In genomic region chr2:218068721-218069334, GRCh38 we compare ENCODE assay signal across 7 cellular contexts. TPM values are rescaled to one million over a fixed set of nuclear protein-coding genes. Genes with fewer than 3 reads are reported as not detected.
A peak's percentile ranks its signal among the peaks of the same experiment; 100 is the strongest.
DNase-seq lines count a peak whose midpoint lies in the region; ATAC-seq, FAIRE-seq and TF ChIP-seq lines count a peak whose summit lies in the region.
"Not testable (repeated sequence)": the region's sequence is repeated elsewhere in the genome, so short reads cannot be mapped to it uniquely, and the experiment has no call there.

A gene with protein sequence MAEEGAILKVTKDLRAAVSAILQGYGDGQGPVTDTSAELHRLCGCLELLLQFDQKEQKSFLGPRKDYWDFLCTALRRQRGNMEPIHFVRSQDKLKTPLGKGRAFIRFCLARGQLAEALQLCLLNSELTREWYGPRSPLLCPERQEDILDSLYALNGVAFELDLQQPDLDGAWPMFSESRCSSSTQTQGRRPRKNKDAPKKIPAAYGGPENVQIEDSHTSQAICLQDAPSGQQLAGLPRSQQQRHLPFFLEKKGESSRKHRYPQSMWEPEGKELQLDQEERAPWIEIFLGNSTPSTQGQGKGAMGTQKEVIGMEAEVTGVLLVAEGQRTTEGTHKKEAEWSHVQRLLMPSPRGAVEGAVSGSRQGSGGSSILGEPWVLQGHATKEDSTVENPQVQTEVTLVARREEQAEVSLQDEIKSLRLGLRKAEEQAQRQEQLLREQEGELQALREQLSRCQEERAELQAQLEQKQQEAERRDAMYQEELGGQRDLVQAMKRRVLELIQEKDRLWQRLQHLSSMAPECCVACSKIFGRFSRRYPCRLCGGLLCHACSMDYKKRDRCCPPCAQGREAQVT (plus strand): TSS chr2:218069253. CDS start chr2:218070606, 1,353 bp downstream.

- not testable (repeated sequence) for H3K79me2 ChIP-seq in astrocyte (ENCODE audit: insufficient read depth, low read length); hepatocyte

- H3K36me3 ChIP-seq in astrocyte (ENCODE audit: insufficient read depth, low read length); hepatocyte (replicated peaks; ENCODE audit: insufficient read depth, low read depth): not testable (repeated sequence)

- peak; percentile 99 for FAIRE-seq in GM18507 (lab: Jason Lieb, UNC)
- FAIRE-seq in astrocyte (lab: Jason Lieb, UNC): not testable (repeated sequence)

- TF ChIP-seq CTCF in astrocyte (IDR thresholded peaks at IDR 0.05; ENCODE audit: insufficient read depth, low read depth, low read length): peak; percentile 59
- TF ChIP-seq CTCF in hepatocyte (IDR thresholded peaks at IDR 0.05; ENCODE audit: poor library complexity): peak; percentile 78

- peak within 1 kb of the TSS; percentile 49 for H3K27ac Mint-ChIP-seq in T-helper 2 cell treated with Interferon-gamma antibody and Interleukin-4, amounts not matched to agents 5 μg/mL and 100 μg/mL, for 36 hours
- H3K27ac Mint-ChIP-seq in astrocyte (ENCODE audit: unreplicated experiment): not testable (repeated sequence)

- peak within 1 kb of the TSS; percentile 72 for H3K4me3 Mint-ChIP-seq in T-helper 2 cell treated with Interferon-gamma antibody and Interleukin-4, amounts not matched to agents 5 μg/mL and 100 μg/mL, for 36 hours
- not testable (repeated sequence) for H3K4me3 Mint-ChIP-seq in astrocyte (ENCODE audit: unreplicated experiment)

- H3K4me2 ChIP-seq in astrocyte (ENCODE audit: low read length) (peak within 1 kb of the TSS; percentile 82), hepatocyte (peak within 1 kb of the TSS; percentile 71)

- not testable (repeated sequence) for H3K27ac ChIP-seq in astrocyte (ENCODE audit: low read depth, low read length); hepatocyte

- not testable (repeated sequence) for H3K4me1 Mint-ChIP-seq in T-helper 2 cell treated with Interferon-gamma antibody and Interleukin-4, amounts not matched to agents 5 μg/mL and 100 μg/mL, for 36 hours (ENCODE audit: low read depth); astrocyte (ENCODE audit: low read depth, unreplicated experiment)

- not testable (repeated sequence) for H4K20me1 ChIP-seq in astrocyte (ENCODE audit: insufficient read depth, low read length); hepatocyte (ENCODE audit: insufficient read depth, poor library complexity, severe bottlenecking)

- H3K9ac ChIP-seq in astrocyte (ENCODE audit: low read length): not testable (repeated sequence)

- DNase-seq in GM18507 (ENCODE audit: extremely low spot score, insufficient read length, low read depth) (peak; percentile 38), NCI-H1930 (lab: John Stamatoyannopoulos, UW) (peak; percentile 10 to 56), astrocyte (ENCODE audit: low read depth) (peak; percentile 36), hepatocyte (ENCODE audit: low spot score) (peak; percentile 80), retina (peak; percentile 78)
- peak; percentile 55 for DNase-seq in T-helper 2 cell treated with Interferon-gamma antibody and Interleukin-4, amounts not matched to agents 5 μg/mL and 100 μg/mL, for 36 hours (ENCODE audit: low spot score)

- H3K4me3 ChIP-seq in astrocyte (ENCODE audit: insufficient read depth, low read depth, low read length): peak within 1 kb of the TSS; percentile 42
- not testable (repeated sequence) for H3K4me3 ChIP-seq in hepatocyte

- not testable (repeated sequence) for H3K9me2 ChIP-seq in hepatocyte (replicated peaks; ENCODE audit: insufficient read depth)

- H3K36me3 Mint-ChIP-seq in T-helper 2 cell treated with Interferon-gamma antibody and Interleukin-4, amounts not matched to agents 5 μg/mL and 100 μg/mL, for 36 hours (ENCODE audit: low read depth); astrocyte (ENCODE audit: low read depth, unreplicated experiment): not testable (repeated sequence)

- H3K27me3 Mint-ChIP-seq in T-helper 2 cell treated with Interferon-gamma antibody and Interleukin-4, amounts not matched to agents 5 μg/mL and 100 μg/mL, for 36 hours (ENCODE audit: low read depth): not testable (repeated sequence)
- H3K27me3 Mint-ChIP-seq in astrocyte (ENCODE audit: low read depth, unreplicated experiment): peaks cover 55% of the 10 kb centered on the region

- H3K4me1 ChIP-seq in astrocyte (ENCODE audit: insufficient read depth, low read length); hepatocyte (ENCODE audit: insufficient read depth): not testable (repeated sequence)

- H3K27me3 ChIP-seq in astrocyte (ENCODE audit: insufficient read depth, low read length): peaks cover 18% of the 10 kb centered on the region
- H3K27me3 ChIP-seq in hepatocyte: not testable (repeated sequence)

- WGBS in hepatocyte (ENCODE audit: low lambda C conversion rate, missing lambda C conversion rate): 14% methylated on average over 15 of the region's 15 CpGs

- not testable (repeated sequence) for H3K9me3 Mint-ChIP-seq in T-helper 2 cell treated with Interferon-gamma antibody and Interleukin-4, amounts not matched to agents 5 μg/mL and 100 μg/mL, for 36 hours; astrocyte (ENCODE audit: unreplicated experiment)

- H3K9me3 ChIP-seq in astrocyte (ENCODE audit: insufficient read depth, low read depth, low read length); hepatocyte (ENCODE audit: low read depth): not testable (repeated sequence)

- ATAC-seq in HG02970 (IDR thresholded peaks at IDR 0.05; ENCODE audit: low FRiP score, unreplicated experiment): peak; percentile 69

- H2AFZ ChIP-seq in astrocyte (ENCODE audit: low read depth, low read length); hepatocyte: not testable (repeated sequence)

RNA-seq across cellular contexts. Expression of the gene that starts here (rescaled TPM):
- not detected in 2 replicates for total RNA-seq in astrocyte
- 0.10 and 0.44 TPM in 2 replicates for total RNA-seq in hepatocyte
- polyA plus RNA-seq in hepatocyte: 1.5 TPM in 1 of 2 replicates, not detected in the other

Comparison
In these comparisons a context has a peak if more than half of its experiments do, and no peak if none do; other contexts are left out.
1. Peak in DNase-seq, H3K4me3 ChIP-seq and H3K4me2 ChIP-seq in astrocyte; RNA of the gene not detected or under 1 TPM.